Comparison of ENCODE assay signal across 20 cellular contexts in genomic region chr20:41228858-41229257, GRCh38.
DNase-seq lines count a peak whose midpoint lies in the region; ATAC-seq, FAIRE-seq and TF ChIP-seq lines count a peak whose summit lies in the region.
"Had no signal": no experiment of that assay in that cellular context is flagged by ENCODE, and none has a peak within 500 bp of the region (broad histone marks: within the 10 kb centered on the region; RNA-seq: fewer than 3 reads in every experiment).

No MANE protein-coding gene starts in this region.

- no peaks in the 10 kb centered on the region for H3K27me3 Mint-ChIP-seq in T-helper 2 cell treated with Interferon-gamma antibody and Interleukin-4, amounts not matched to agents 5 μg/mL and 100 μg/mL, for 36 hours (ENCODE audit: low read depth)
- H3K27me3 Mint-ChIP-seq: B cell had no signal

- H3K4me1 Mint-ChIP-seq in T-helper 2 cell treated with Interferon-gamma antibody and Interleukin-4, amounts not matched to agents 5 μg/mL and 100 μg/mL, for 36 hours (ENCODE audit: low read depth) = peaks cover 29% of the 10 kb centered on the region

- no peak overlapping the region for H3K4me3 ChIP-seq in fibroblast of villous mesenchyme (ENCODE audit: low read depth, low read length)
- H3K4me3 ChIP-seq: ascending aorta, upper lobe of right lung had no signal

- H3K36me3 Mint-ChIP-seq in T-helper 2 cell treated with Interferon-gamma antibody and Interleukin-4, amounts not matched to agents 5 μg/mL and 100 μg/mL, for 36 hours (ENCODE audit: low read depth) = no peaks in the 10 kb centered on the region

- FAIRE-seq in GM18507 (lab: Jason Lieb, UNC) = peak; percentile 87
- FAIRE-seq: RCC 7860 had no signal

- no peaks in the 10 kb centered on the region for H3K9me3 Mint-ChIP-seq in T-helper 2 cell treated with Interferon-gamma antibody and Interleukin-4, amounts not matched to agents 5 μg/mL and 100 μg/mL, for 36 hours
- H3K9me3 Mint-ChIP-seq: activated T-helper 2 cell treated with anti-CD3 and anti-CD28 coated beads, Interferon-gamma antibody, Interleukin-2, Interleukin-4, amounts not matched to agents 10 μg/mL and 5 μg/mL and 100 μg/mL, durations not matched to agents 14 hours and 24 hours and 36 hours had no signal

- DNase-seq in GM18507 (ENCODE audit: extremely low spot score, insufficient read length, low read depth) (no peak), fibroblast of villous mesenchyme (ENCODE audit: low read depth) (peak; percentile 46), HPDE6-E6E7 (ENCODE audit: extremely low spot score) (no peak)
- no peak for DNase-seq in T-helper 2 cell treated with Interferon-gamma antibody and Interleukin-4, amounts not matched to agents 5 μg/mL and 100 μg/mL, for 36 hours (ENCODE audit: low spot score)
- DNase-seq: activated CD8-positive, alpha-beta T cell treated with anti-CD3 and anti-CD28 coated beads, Interleukin-2, amount 10 ng/mL, durations not matched to agents 7 days and 5 days; cortex of kidney; kidney glomerular epithelial cell; NCI-H1436; stimulated activated CD4-positive, alpha-beta T cell treated with anti-CD3 and anti-CD28 coated beads, Interleukin-4, amount 100 ng/mL, for 1 hour; SW 1271; upper lobe of right lung had no signal

- H3K4me3 Mint-ChIP-seq in T-helper 2 cell treated with Interferon-gamma antibody and Interleukin-4, amounts not matched to agents 5 μg/mL and 100 μg/mL, for 36 hours = no peak overlapping the region
- H3K4me3 Mint-ChIP-seq: activated CD8-positive, alpha-beta T cell treated with anti-CD3 and anti-CD28 coated beads, Interleukin-2, amount 10 ng/mL, durations not matched to agents 7 days and 5 days; B cell had no signal

- ATAC-seq in GM21423 (IDR thresholded peaks at IDR 0.05; ENCODE audit: unreplicated experiment) (peak; percentile 76), HG03457 (IDR thresholded peaks at IDR 0.05; ENCODE audit: unreplicated experiment) (peak; percentile 48), GM19035 (IDR thresholded peaks at IDR 0.05; ENCODE audit: unreplicated experiment) (no peak), GM19455 (IDR thresholded peaks at IDR 0.05; ENCODE audit: unreplicated experiment) (no peak)
- ATAC-seq: activated CD8-positive, alpha-beta T cell treated with anti-CD3 and anti-CD28 coated beads, Interleukin-2, amount 10 ng/mL, durations not matched to agents 7 days and 5 days; sciatic nerve; upper lobe of right lung had no signal

- TF ChIP-seq CTCF in fibroblast of villous mesenchyme (IDR thresholded peaks at IDR 0.05; ENCODE audit: insufficient read depth, low read depth, low read length) = no peak

- H3K27ac Mint-ChIP-seq in T-helper 2 cell treated with Interferon-gamma antibody and Interleukin-4, amounts not matched to agents 5 μg/mL and 100 μg/mL, for 36 hours = no peak overlapping the region
- H3K27ac Mint-ChIP-seq: activated CD8-positive, alpha-beta T cell treated with anti-CD3 and anti-CD28 coated beads, Interleukin-2, amount 10 ng/mL, durations not matched to agents 7 days and 5 days; activated T-helper 2 cell treated with anti-CD3 and anti-CD28 coated beads, Interferon-gamma antibody, Interleukin-2, Interleukin-4, amounts not matched to agents 10 μg/mL and 5 μg/mL and 100 μg/mL, durations not matched to agents 14 hours and 24 hours and 36 hours; B cell had no signal

Comparison
In these comparisons a context has a peak if more than half of its experiments do, and no peak if none do; other contexts are left out.
1. ATAC-seq: peak in GM21423 (single experiment) and HG03457 (single experiment); none in GM19035 (single experiment) and GM19455 (single experiment).